In the genomic region with DNA sequence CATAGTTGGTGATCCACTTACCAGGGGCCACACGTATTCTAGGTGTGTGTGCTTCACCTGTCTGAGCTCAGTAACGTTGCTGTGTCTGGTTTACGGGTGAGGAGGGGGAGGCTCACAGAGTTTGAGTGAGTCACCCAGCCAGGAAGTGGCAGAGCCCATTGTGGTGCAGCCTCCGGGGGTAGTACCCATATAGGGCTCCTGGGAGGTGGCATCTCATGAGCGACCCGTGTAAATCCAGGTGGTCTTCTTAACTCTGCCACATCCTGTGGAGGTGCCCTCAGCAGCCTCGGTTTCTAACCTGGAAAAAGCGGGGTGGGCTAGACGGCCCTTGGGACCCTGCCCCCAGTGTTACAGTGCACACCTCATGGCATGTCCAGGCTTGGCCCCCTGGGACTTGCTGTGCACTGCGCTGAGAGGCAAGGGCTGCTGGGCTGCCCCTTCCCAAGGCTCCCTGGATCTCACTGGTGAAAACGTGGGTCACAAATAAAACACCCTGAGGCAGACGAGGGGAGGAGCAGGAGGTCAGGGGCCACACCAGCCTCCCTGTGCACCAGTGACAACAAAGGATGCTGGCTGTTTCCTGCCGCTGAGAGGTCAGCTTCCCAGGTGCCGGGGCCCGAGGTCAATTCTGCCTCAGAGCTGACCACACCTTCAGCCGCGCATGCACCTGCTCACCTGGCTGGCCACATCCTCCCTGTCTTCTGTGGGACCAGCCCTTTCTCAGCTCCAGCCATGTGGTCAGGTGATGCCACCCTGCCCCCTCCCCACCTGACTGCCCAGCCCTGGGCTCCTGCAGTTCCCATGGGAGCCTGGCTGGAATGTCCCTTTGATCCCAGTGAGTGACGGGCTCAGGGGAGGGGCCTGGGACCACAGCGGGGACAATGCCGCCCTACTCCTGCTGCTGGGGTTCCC, we compare ENCODE assay signal across 1 cellular context.
TF ChIP-seq lines count a peak whose summit lies in the region.

No MANE protein-coding gene starts in this region.

TF ChIP-seq in GM23338, 12 proteins besides CTCF, POLR2A, EP300 and RAD21 (continued from another document):
- TF ChIP-seq, protein P1, sequence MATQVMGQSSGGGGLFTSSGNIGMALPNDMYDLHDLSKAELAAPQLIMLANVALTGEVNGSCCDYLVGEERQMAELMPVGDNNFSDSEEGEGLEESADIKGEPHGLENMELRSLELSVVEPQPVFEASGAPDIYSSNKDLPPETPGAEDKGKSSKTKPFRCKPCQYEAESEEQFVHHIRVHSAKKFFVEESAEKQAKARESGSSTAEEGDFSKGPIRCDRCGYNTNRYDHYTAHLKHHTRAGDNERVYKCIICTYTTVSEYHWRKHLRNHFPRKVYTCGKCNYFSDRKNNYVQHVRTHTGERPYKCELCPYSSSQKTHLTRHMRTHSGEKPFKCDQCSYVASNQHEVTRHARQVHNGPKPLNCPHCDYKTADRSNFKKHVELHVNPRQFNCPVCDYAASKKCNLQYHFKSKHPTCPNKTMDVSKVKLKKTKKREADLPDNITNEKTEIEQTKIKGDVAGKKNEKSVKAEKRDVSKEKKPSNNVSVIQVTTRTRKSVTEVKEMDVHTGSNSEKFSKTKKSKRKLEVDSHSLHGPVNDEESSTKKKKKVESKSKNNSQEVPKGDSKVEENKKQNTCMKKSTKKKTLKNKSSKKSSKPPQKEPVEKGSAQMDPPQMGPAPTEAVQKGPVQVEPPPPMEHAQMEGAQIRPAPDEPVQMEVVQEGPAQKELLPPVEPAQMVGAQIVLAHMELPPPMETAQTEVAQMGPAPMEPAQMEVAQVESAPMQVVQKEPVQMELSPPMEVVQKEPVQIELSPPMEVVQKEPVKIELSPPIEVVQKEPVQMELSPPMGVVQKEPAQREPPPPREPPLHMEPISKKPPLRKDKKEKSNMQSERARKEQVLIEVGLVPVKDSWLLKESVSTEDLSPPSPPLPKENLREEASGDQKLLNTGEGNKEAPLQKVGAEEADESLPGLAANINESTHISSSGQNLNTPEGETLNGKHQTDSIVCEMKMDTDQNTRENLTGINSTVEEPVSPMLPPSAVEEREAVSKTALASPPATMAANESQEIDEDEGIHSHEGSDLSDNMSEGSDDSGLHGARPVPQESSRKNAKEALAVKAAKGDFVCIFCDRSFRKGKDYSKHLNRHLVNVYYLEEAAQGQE (IDR thresholded peaks at IDR 0.05; ENCODE audit: unreplicated experiment) = no peak
- no peak for TF ChIP-seq POLR2AphosphoS5 (IDR thresholded peaks at IDR 0.05; ENCODE audit: low read depth)
- no peak for TF ChIP-seq ZNF331 (CRISPR knock-in tag; IDR thresholded peaks at IDR 0.05; ENCODE audit: low read depth)
- no peak for TF ChIP-seq EZH2 (IDR thresholded peaks at IDR 0.05; ENCODE audit: low read depth, unreplicated experiment)
- no peak for TF ChIP-seq CREB1 (CRISPR knock-in tag; IDR thresholded peaks at IDR 0.05; ENCODE audit: low read depth)
- no peak for TF ChIP-seq ETS1 (IDR thresholded peaks at IDR 0.05)
- TF ChIP-seq JUNB (IDR thresholded peaks at IDR 0.05; ENCODE audit: unreplicated experiment) = no peak
- TF ChIP-seq, protein P2, sequence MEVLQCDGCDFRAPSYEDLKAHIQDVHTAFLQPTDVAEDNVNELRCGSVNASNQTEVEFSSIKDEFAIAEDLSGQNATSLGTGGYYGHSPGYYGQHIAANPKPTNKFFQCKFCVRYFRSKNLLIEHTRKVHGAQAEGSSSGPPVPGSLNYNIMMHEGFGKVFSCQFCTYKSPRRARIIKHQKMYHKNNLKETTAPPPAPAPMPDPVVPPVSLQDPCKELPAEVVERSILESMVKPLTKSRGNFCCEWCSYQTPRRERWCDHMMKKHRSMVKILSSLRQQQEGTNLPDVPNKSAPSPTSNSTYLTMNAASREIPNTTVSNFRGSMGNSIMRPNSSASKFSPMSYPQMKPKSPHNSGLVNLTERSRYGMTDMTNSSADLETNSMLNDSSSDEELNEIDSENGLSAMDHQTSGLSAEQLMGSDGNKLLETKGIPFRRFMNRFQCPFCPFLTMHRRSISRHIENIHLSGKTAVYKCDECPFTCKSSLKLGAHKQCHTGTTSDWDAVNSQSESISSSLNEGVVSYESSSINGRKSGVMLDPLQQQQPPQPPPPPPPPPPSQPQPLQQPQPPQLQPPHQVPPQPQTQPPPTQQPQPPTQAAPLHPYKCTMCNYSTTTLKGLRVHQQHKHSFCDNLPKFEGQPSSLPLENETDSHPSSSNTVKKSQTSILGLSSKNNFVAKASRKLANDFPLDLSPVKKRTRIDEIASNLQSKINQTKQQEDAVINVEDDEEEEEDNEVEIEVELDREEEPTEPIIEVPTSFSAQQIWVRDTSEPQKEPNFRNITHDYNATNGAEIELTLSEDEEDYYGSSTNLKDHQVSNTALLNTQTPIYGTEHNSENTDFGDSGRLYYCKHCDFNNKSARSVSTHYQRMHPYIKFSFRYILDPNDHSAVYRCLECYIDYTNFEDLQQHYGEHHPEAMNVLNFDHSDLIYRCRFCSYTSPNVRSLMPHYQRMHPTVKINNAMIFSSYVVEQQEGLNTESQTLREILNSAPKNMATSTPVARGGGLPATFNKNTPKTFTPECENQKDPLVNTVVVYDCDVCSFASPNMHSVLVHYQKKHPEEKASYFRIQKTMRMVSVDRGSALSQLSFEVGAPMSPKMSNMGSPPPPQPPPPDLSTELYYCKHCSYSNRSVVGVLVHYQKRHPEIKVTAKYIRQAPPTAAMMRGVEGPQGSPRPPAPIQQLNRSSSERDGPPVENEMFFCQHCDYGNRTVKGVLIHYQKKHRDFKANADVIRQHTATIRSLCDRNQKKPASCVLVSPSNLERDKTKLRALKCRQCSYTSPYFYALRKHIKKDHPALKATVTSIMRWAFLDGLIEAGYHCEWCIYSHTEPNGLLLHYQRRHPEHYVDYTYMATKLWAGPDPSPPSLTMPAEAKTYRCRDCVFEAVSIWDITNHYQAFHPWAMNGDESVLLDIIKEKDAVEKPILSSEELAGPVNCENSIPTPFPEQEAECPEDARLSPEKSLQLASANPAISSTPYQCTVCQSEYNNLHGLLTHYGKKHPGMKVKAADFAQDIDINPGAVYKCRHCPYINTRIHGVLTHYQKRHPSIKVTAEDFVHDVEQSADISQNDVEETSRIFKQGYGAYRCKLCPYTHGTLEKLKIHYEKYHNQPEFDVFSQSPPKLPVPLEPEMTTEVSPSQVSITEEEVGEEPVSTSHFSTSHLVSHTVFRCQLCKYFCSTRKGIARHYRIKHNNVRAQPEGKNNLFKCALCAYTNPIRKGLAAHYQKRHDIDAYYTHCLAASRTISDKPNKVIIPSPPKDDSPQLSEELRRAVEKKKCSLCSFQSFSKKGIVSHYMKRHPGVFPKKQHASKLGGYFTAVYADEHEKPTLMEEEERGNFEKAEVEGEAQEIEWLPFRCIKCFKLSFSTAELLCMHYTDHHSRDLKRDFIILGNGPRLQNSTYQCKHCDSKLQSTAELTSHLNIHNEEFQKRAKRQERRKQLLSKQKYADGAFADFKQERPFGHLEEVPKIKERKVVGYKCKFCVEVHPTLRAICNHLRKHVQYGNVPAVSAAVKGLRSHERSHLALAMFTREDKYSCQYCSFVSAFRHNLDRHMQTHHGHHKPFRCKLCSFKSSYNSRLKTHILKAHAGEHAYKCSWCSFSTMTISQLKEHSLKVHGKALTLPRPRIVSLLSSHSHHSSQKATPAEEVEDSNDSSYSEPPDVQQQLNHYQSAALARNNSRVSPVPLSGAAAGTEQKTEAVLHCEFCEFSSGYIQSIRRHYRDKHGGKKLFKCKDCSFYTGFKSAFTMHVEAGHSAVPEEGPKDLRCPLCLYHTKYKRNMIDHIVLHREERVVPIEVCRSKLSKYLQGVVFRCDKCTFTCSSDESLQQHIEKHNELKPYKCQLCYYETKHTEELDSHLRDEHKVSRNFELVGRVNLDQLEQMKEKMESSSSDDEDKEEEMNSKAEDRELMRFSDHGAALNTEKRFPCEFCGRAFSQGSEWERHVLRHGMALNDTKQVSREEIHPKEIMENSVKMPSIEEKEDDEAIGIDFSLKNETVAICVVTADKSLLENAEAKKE (CRISPR knock-in tag; IDR thresholded peaks at IDR 0.05) = no peak
- TF ChIP-seq NANOG (IDR thresholded peaks at IDR 0.05; ENCODE audit: borderline replicate concordance) = no peak
- TF ChIP-seq ZNF114 (CRISPR knock-in tag; IDR thresholded peaks at IDR 0.05) = no peak
